Comparison of ENCODE assay signal across 31 cellular contexts in the genomic region with DNA sequence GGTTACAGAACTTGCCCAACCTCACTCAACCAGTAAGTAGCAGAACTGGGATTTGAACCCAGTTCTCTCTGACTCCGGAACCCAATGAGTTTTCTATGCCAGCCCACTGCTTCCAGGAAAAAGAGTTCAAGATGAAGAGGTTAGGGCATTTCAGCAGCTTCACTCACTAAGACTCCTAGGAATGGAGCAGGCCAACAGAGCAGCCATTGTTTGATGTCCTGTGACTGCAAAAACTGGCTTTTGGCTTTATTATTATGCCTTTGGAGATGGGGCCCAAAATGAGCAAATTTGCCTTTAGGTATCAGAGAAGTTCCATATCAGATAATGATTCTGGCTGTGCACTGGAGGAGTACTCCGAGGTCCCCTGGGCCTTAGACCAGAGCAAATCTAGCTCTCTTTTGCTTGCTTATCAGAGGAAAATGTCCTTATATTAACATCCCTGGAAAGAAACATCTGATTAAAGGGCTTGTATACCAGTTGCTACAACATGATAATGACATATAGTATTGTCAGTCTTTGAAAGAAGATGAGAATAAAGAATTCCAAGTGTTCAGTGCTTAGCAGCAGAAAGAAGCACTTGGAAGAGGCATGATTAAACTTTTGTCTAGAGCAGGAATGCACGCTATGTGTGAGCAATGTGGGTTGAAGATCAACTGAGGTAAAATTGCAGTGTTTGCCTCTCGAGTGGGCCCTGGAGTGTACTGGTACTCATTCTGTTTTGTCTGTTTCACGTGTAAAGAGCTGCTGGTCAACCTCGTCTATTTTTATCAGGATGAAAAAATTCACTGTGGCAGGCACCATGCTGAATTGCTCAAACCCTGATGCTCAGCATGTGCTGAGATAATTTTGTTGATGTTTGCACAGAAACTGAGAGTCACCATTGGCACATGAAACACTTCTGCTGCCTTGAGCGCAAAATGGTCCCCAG. TPM values are rescaled to one million over a fixed set of nuclear protein-coding genes. Genes with fewer than 3 reads are reported as not detected.
DNase-seq lines count a peak whose midpoint lies in the region; ATAC-seq, FAIRE-seq and TF ChIP-seq lines count a peak whose summit lies in the region.
"Had no signal": no experiment of that assay in that cellular context is flagged by ENCODE, and none has a peak within 500 bp of the region (broad histone marks: within the 10 kb centered on the region; RNA-seq: fewer than 3 reads in every experiment).

No MANE protein-coding gene starts in this region.

- H3K9me2 ChIP-seq in OCI-LY1 (ENCODE audit: low read depth, low read length), result no peaks in the 10 kb centered on the region

- no peak for TF ChIP-seq EP300 in HepG2 (IDR thresholded peaks at IDR 0.05; ENCODE audit: low read depth in 2 of 2, low read length in 2 of 2)
- TF ChIP-seq EP300 in HepG2 (CRISPR knock-in tag; IDR thresholded peaks at IDR 0.05; ENCODE audit: borderline replicate concordance), result no peak

- ATAC-seq in HepG2 (no peak), right lobe of liver (no peak), left lung (peak; percentile 76), upper lobe of right lung (peak; percentile 79), HG02884 (IDR thresholded peaks at IDR 0.05; ENCODE audit: unreplicated experiment) (no peak), HG03457 (IDR thresholded peaks at IDR 0.05; ENCODE audit: unreplicated experiment) (no peak)
- ATAC-seq: activated naive CD8-positive, alpha-beta T cell treated with anti-CD3 and anti-CD28 coated beads, Interleukin-2, amount 50 U/mL, for 24 hours; activated T-cell treated with anti-CD3 and anti-CD28 coated beads, Interleukin-2, amount 50 U/mL, for 72 hours; naive thymus-derived CD4-positive, alpha-beta T cell; PC-3; sciatic nerve had no signal

- CTCF ChIA-PET in HepG2 (lab: Yijun Ruan, JAX; ENCODE audit: low intra/inter-chr PET ratio, low total read pairs), result no interaction called here

- in situ Hi-C loops in HepG2 (cut with HindIII; ENCODE audit: extremely low pct_ligation_motif_present, low pct_unique_long_range_greater_than_20kb), result no loop called here

- no peak for TF ChIP-seq POLR2A in HepG2 (IDR thresholded peaks at IDR 0.05; ENCODE audit: insufficient read depth in 1 of 2, low read depth in 2 of 2, low read length in 2 of 2)
- no peak for TF ChIP-seq POLR2A in right lobe of liver (IDR thresholded peaks at IDR 0.05)

- H3K4me3 ChIP-seq in HepG2 (replicated peaks in 1 of 3; ENCODE audit: insufficient read depth in 1 of 3, low read depth in 2 of 3, low read length in 3 of 3) (no peak overlapping the region), right lobe of liver (no peak overlapping the region), OCI-LY1 (ENCODE audit: low read depth, low read length, poor library complexity, severe bottlenecking) (no peak overlapping the region), left lung (no peak overlapping the region), upper lobe of right lung (no peak overlapping the region)
- H3K4me3 ChIP-seq: heart left ventricle, stomach, tibial artery had no signal

- no peaks in the 10 kb centered on the region for H3K36me3 ChIP-seq in HepG2 (replicated peaks in 1 of 2; ENCODE audit: control insufficient read depth in 1 of 2, insufficient read depth in 2 of 2, low read length in 2 of 2)
- no peaks in the 10 kb centered on the region for H3K36me3 ChIP-seq in right lobe of liver
- no peaks in the 10 kb centered on the region for H3K36me3 ChIP-seq in OCI-LY1 (ENCODE audit: insufficient read depth, low read length)
- no peaks in the 10 kb centered on the region for H3K36me3 ChIP-seq in left lung
- H3K36me3 ChIP-seq in upper lobe of right lung, result no peaks in the 10 kb centered on the region
- H3K36me3 ChIP-seq: BE2C, heart left ventricle, neutrophil, stomach, tibial artery had no signal

- TF ChIP-seq RAD21 in HepG2 (CRISPR knock-in tag; IDR thresholded peaks at IDR 0.05), result no peak

- H3K9ac ChIP-seq in HepG2 (ENCODE audit: insufficient read depth, low read depth, low read length), result no peak overlapping the region
- no peak overlapping the region for H3K9ac ChIP-seq in OCI-LY1 (ENCODE audit: low read length)

- FAIRE-seq in HepG2 (lab: Jason Lieb, UNC), result no peak
- FAIRE-seq: GM12892 had no signal

- 37% methylated on average over 4 of the region's 7 CpGs for WGBS in HepG2 (ENCODE audit: low lambda C conversion rate)
- 87% methylated on average over 6 of the region's 7 CpGs for WGBS in right lobe of liver (ENCODE audit: insufficient coverage, low coverage, low lambda C conversion rate, missing lambda C conversion rate)

- H3K9me3 ChIP-seq in HepG2 (ENCODE audit: low read length), result no peaks in the 10 kb centered on the region
- no peaks in the 10 kb centered on the region for H3K9me3 ChIP-seq in right lobe of liver
- H3K9me3 ChIP-seq in OCI-LY1 (ENCODE audit: low read length), result no peaks in the 10 kb centered on the region
- H3K9me3 ChIP-seq in left lung, result no peaks in the 10 kb centered on the region
- H3K9me3 ChIP-seq in upper lobe of right lung, result no peaks in the 10 kb centered on the region
- H3K9me3 ChIP-seq: BE2C, heart left ventricle, neutrophil, stomach, tibial artery had no signal

- POLR2A ChIA-PET in HepG2 (lab: Yijun Ruan, JAX), result no interaction called here

- H3K79me2 ChIP-seq in HepG2 (ENCODE audit: insufficient read depth, low read length), result no peaks in the 10 kb centered on the region
- no peaks in the 10 kb centered on the region for H3K79me2 ChIP-seq in OCI-LY1 (ENCODE audit: insufficient read depth, low read length)

- H2AFZ ChIP-seq in HepG2 (ENCODE audit: low read length) (no peak overlapping the region), OCI-LY1 (ENCODE audit: low read length) (peak overlapping the region; percentile 67; the same call in 1 of the 2 replicates)

- H3K4me1 ChIP-seq in HepG2 (ENCODE audit: insufficient read depth, low read length) (no peaks in the 10 kb centered on the region), right lobe of liver (no peaks in the 10 kb centered on the region), OCI-LY1 (ENCODE audit: insufficient read depth, low read length, severe bottlenecking) (peaks cover 6% of the 10 kb centered on the region), left lung (no peaks in the 10 kb centered on the region), upper lobe of right lung (no peaks in the 10 kb centered on the region)
- H3K4me1 ChIP-seq: stomach, tibial artery had no signal

- TF ChIP-seq CTCF in HepG2 (CRISPR knock-in tag; IDR thresholded peaks at IDR 0.05) (no peak), right lobe of liver (IDR thresholded peaks at IDR 0.05) (no peak), OCI-LY1 (IDR thresholded peaks at IDR 0.05; ENCODE audit: low read length) (no peak), left lung (IDR thresholded peaks at IDR 0.05) (no peak), upper lobe of right lung (IDR thresholded peaks at IDR 0.05) (no peak)

- no peaks in the 10 kb centered on the region for H4K20me1 ChIP-seq in HepG2 (ENCODE audit: insufficient read depth, low read length)
- H4K20me1 ChIP-seq in OCI-LY1 (ENCODE audit: insufficient read depth, low read length), result no peaks in the 10 kb centered on the region

- H3K4me2 ChIP-seq in HepG2 (ENCODE audit: low read depth, low read length), result no peak overlapping the region
- no peak overlapping the region for H3K4me2 ChIP-seq in OCI-LY1 (ENCODE audit: low read length)

- no peaks in the 10 kb centered on the region for H3F3A ChIP-seq in OCI-LY1 (ENCODE audit: insufficient read depth, low read length)

- H3K27me3 ChIP-seq in HepG2 (ENCODE audit: control insufficient read depth in 1 of 2, insufficient read depth in 2 of 2, low read length in 2 of 2) (no peaks in the 10 kb centered on the region), right lobe of liver (no peaks in the 10 kb centered on the region), OCI-LY1 (ENCODE audit: insufficient read depth, low read length) (no peaks in the 10 kb centered on the region), left lung (no peaks in the 10 kb centered on the region), upper lobe of right lung (no peaks in the 10 kb centered on the region)
- H3K27me3 ChIP-seq: BE2C, heart left ventricle, neutrophil, stomach, tibial artery had no signal

- no TSS peak for BruUV-seq in HepG2 (replicated peaks; lab: Mats Ljungman, UMichigan)

- no peak overlapping the region for H3K27ac ChIP-seq in HepG2 (ENCODE audit: extremely low read length, insufficient read depth, low read length)
- H3K27ac ChIP-seq in right lobe of liver, result no peak overlapping the region
- no peak overlapping the region for H3K27ac ChIP-seq in OCI-LY1 (ENCODE audit: low read depth, low read length, poor library complexity, severe bottlenecking)
- H3K27ac ChIP-seq in left lung, result no peak overlapping the region
- H3K27ac ChIP-seq in upper lobe of right lung, result no peak overlapping the region
- H3K27ac ChIP-seq: HL-60, neutrophil, stomach, tibial artery had no signal

- DNase-seq in HepG2 (ENCODE audit: low spot score) (no peak), right lobe of liver (no peak), left lung (no peak), upper lobe of right lung (no peak)
- DNase-seq in stimulated activated CD4-positive, alpha-beta T cell treated with anti-CD3 and anti-CD28 coated beads, Interleukin-2, amount 100 ng/mL, for 24 hours, result no peak
- DNase-seq: ACHN; activated CD4-positive, alpha-beta T cell treated with anti-CD3 and anti-CD28 coated beads, Interleukin-2, amount 50 U/mL, for 48 hours; activated CD4-positive, CD25-positive, alpha-beta regulatory T cell treated with anti-CD3 and anti-CD28 coated beads, Interleukin-2, amount 50 U/mL, for 72 hours; activated naive CD8-positive, alpha-beta T cell treated with anti-CD3 and anti-CD28 coated beads, Interleukin-2, amount 50 U/mL, for 24 hours; activated T-cell treated with anti-CD3 and anti-CD28 coated beads, Interleukin-2, amount 50 U/mL, for 72 hours; BE2C; central memory CD4-positive, alpha-beta T cell; heart left ventricle; islet precursor cell; midbrain; naive thymus-derived CD4-positive, alpha-beta T cell; NCI-H510A; NK-92 treated with Interleukin-12 subunit alpha and Interleukin-12 subunit beta, amount 100 ng/mL, for 24 hours; PC-3; stimulated activated CD4-positive, alpha-beta T cell treated with anti-CD3 and anti-CD28 coated beads, Interleukin-12 subunit alpha, Interleukin-12 subunit beta, amount 100 ng/mL, for 4 hours; stimulated activated CD4-positive, alpha-beta T cell treated with anti-CD3 and anti-CD28 coated beads, Interleukin-4, amount 100 ng/mL, for 1 hour; stomach; tibial artery had no signal

- intact Hi-C loops in HepG2 (cut with micrococcal nuclease; ENCODE audit: unreplicated experiment), result no loop called here
- intact Hi-C loops in right lobe of liver (cut with DNase I), result no loop called here
- intact Hi-C loops in left lung (cut with DNase I), result no loop called here
- intact Hi-C loops in upper lobe of right lung (cut with DNase I), result no loop called here

RNA-seq across cellular contexts. Expression of gene KLHL24, which starts 21.8 kb away (rescaled TPM):
- total RNA-seq in HepG2 (2016; rRNA removed; fragmentation: Illumina TruSeq; extraction: Trizol), result 6.9 and 9.7 TPM in 2 replicates
- 11.6 and 15.1 TPM in 2 replicates for total RNA-seq in HepG2 (2016; cell fraction: cytosol; rRNA removed; fragmentation: Illumina TruSeq; extraction: Trizol; ENCODE audit: low read depth)
- 8.5 and 8.6 TPM in 2 replicates for total RNA-seq in HepG2 (2016; cell fraction: insoluble cytoplasmic fraction; rRNA removed; fragmentation: Illumina TruSeq; extraction: Trizol)
- total RNA-seq in HepG2 (2016; cell fraction: membrane; rRNA removed; fragmentation: Illumina TruSeq; extraction: Trizol), result 9.2 and 10.3 TPM in 2 replicates
- 5.4 and 6.2 TPM in 2 replicates for total RNA-seq in HepG2 (2016; cell fraction: nucleus; rRNA removed; fragmentation: Illumina TruSeq; extraction: Trizol)
- 10.6 and 15.7 TPM in 2 replicates for polyA plus RNA-seq in HepG2 (2011; rRNA removed)
- polyA plus RNA-seq in HepG2 (2011; cell fraction: cytosol; rRNA removed), result 8.3 and 9.8 TPM in 2 replicates
- 9.9 and 12.1 TPM in 2 replicates for polyA plus RNA-seq in HepG2 (2011; cell fraction: nucleus; rRNA removed)
- 13.0 and 13.1 TPM in 2 replicates for polyA plus RNA-seq in HepG2 (2012)
- polyA plus RNA-seq in HepG2 (2016; cell fraction: cytosol; fragmentation: Illumina TruSeq; extraction: Trizol; ENCODE audit: low read depth), result 0.10 and 0.40 TPM in 2 replicates
- polyA plus RNA-seq in HepG2 (2016; cell fraction: insoluble cytoplasmic fraction; fragmentation: Illumina TruSeq; extraction: Trizol; ENCODE audit: low read depth), result 2.8 and 3.4 TPM in 2 replicates
- 0.24 and 0.30 TPM in 2 replicates for polyA plus RNA-seq in HepG2 (2016; cell fraction: membrane; fragmentation: Illumina TruSeq; extraction: Trizol; ENCODE audit: low read depth)
- 3.4 and 3.9 TPM in 2 replicates for polyA plus RNA-seq in HepG2 (2016; cell fraction: nucleus; fragmentation: Illumina TruSeq; extraction: Trizol; ENCODE audit: insufficient read depth, low read depth)
- 23.4 and 23.9 TPM in 2 replicates for polyA minus RNA-seq in HepG2 (2011; rRNA and poly(A)+ RNA removed; ENCODE audit: low replicate concordance)
- 43.8 and 44.7 TPM in 2 replicates for polyA minus RNA-seq in HepG2 (2011; cell fraction: cytosol; rRNA and poly(A)+ RNA removed)
- 41.3 and 48.2 TPM in 2 replicates for polyA minus RNA-seq in HepG2 (2011; cell fraction: nucleus; rRNA and poly(A)+ RNA removed)
- 10 to 100 TPM; 26.3 to 43.9 (median 32.0) TPM for total RNA-seq in right lobe of liver
- 10 to 100 TPM; 59.2 to 80.9 TPM for total RNA-seq in left lung
- total RNA-seq in upper lobe of right lung, result 82.8 TPM

RNA-seq across cellular contexts. Expression of gene KLHL6, which starts 58.1 kb away (rescaled TPM):
- total RNA-seq in HepG2 (2016; rRNA removed; fragmentation: Illumina TruSeq; extraction: Trizol), result not detected in 2 replicates
- not detected in 2 replicates for total RNA-seq in HepG2 (2016; cell fraction: cytosol; rRNA removed; fragmentation: Illumina TruSeq; extraction: Trizol; ENCODE audit: low read depth)
- not detected in 2 replicates for total RNA-seq in HepG2 (2016; cell fraction: insoluble cytoplasmic fraction; rRNA removed; fragmentation: Illumina TruSeq; extraction: Trizol)
- not detected in 2 replicates for total RNA-seq in HepG2 (2016; cell fraction: membrane; rRNA removed; fragmentation: Illumina TruSeq; extraction: Trizol)
- total RNA-seq in HepG2 (2016; cell fraction: nucleus; rRNA removed; fragmentation: Illumina TruSeq; extraction: Trizol), result not detected in 2 replicates
- not detected in 2 replicates for polyA plus RNA-seq in HepG2 (2011; rRNA removed)
- polyA plus RNA-seq in HepG2 (2011; cell fraction: cytosol; rRNA removed), result 0.03 TPM in 1 of 2 replicates, not detected in the other
- 0.05 TPM in 1 of 2 replicates, not detected in the other for polyA plus RNA-seq in HepG2 (2011; cell fraction: nucleus; rRNA removed)
- polyA plus RNA-seq in HepG2 (2012), result 0.04 and 0.07 TPM in 2 replicates
- polyA plus RNA-seq in HepG2 (2016; cell fraction: cytosol; fragmentation: Illumina TruSeq; extraction: Trizol; ENCODE audit: low read depth), result not detected in 2 replicates
- polyA plus RNA-seq in HepG2 (2016; cell fraction: insoluble cytoplasmic fraction; fragmentation: Illumina TruSeq; extraction: Trizol; ENCODE audit: low read depth), result not detected in 2 replicates
- polyA plus RNA-seq in HepG2 (2016; cell fraction: membrane; fragmentation: Illumina TruSeq; extraction: Trizol; ENCODE audit: low read depth), result not detected in 2 replicates
- polyA plus RNA-seq in HepG2 (2016; cell fraction: nucleus; fragmentation: Illumina TruSeq; extraction: Trizol; ENCODE audit: insufficient read depth, low read depth), result not detected in 2 replicates
- polyA minus RNA-seq in HepG2 (2011; rRNA and poly(A)+ RNA removed; ENCODE audit: low replicate concordance), result 0.33 TPM in 1 of 2 replicates, not detected in the other
- polyA minus RNA-seq in HepG2 (2011; cell fraction: cytosol; rRNA and poly(A)+ RNA removed), result not detected in 2 replicates
- polyA minus RNA-seq in HepG2 (2011; cell fraction: nucleus; rRNA and poly(A)+ RNA removed), result not detected in 2 replicates
- total RNA-seq in right lobe of liver, result 1 to 10 TPM in 4 of 6 experiments, under 1 TPM in 2; 0.59 to 2.7 (median 1.6) TPM
- total RNA-seq in left lung, result 10 to 100 TPM in 1 of 2 donors, 1 to 10 TPM in 1; 8.2 to 21.6 TPM
- 24.7 TPM for total RNA-seq in upper lobe of right lung
- total RNA-seq: fibroblast of villous mesenchyme, PC-3 had no signal

Comparison
In these comparisons a context has a peak if more than half of its experiments do, and no peak if none do; other contexts are left out.
1. ATAC-seq: peak in left lung (single experiment) and upper lobe of right lung (single experiment); none in HepG2 (single experiment), right lobe of liver (0 of 4), HG02884 (single experiment) and HG03457 (single experiment).